ENCODE assay signal across 29 cellular contexts in genomic region chr3:53969086-53969485, GRCh38.
"Had no signal": no experiment of that assay in that cellular context is flagged by ENCODE, and none has a peak within 500 bp of the region (broad histone marks: within the 10 kb centered on the region; RNA-seq: fewer than 3 reads in every experiment).

No MANE protein-coding gene starts in this region.

- H3K27ac ChIP-seq: PC-9, RWPE1, SJCRH30, SK-N-MC had no signal

- H3K4me2 ChIP-seq: PC-9 had no signal

- DNase-seq: Kasumi-1, KG1, MG63, NCI-H1092 treated with DMSO at 0.1 percent for 48 hours, NCI-H1105 treated with DMSO at 0.1 percent for 48 hours, NCI-H1417, NCI-H1436, NCI-H146, NCI-H1694, NCI-H187, NCI-H1930, NCI-H2029 treated with DMSO at 0.1 percent for 48 hours, NCI-H2081 treated with DMSO at 0.1 percent for 48 hours, NCI-H2107, NCI-H2171, NCI-H226, NCI-H446 treated with DMSO at 0.1 percent for 48 hours, NCI-H510A, NCI-H524, NCI-H526, NCI-H69, NCI-H748 treated with DMSO at 0.1 percent for 48 hours, PC-9, SHP77, SIG-M5, SJCRH30, T-cell had no signal

- H3K4me1 ChIP-seq: SJCRH30 had no signal

- H3K36me3 ChIP-seq: MG63, SJCRH30 had no signal

- H3K9me3 ChIP-seq: MG63 had no signal

- H3K27me3 ChIP-seq: MG63, SJCRH30 had no signal

- H3K4me3 ChIP-seq: MG63, PC-9, SJCRH30, SK-N-MC had no signal

- H2AFZ ChIP-seq: PC-9 had no signal
